38 cellular contexts compared by ENCODE assay signal in the genomic region with DNA sequence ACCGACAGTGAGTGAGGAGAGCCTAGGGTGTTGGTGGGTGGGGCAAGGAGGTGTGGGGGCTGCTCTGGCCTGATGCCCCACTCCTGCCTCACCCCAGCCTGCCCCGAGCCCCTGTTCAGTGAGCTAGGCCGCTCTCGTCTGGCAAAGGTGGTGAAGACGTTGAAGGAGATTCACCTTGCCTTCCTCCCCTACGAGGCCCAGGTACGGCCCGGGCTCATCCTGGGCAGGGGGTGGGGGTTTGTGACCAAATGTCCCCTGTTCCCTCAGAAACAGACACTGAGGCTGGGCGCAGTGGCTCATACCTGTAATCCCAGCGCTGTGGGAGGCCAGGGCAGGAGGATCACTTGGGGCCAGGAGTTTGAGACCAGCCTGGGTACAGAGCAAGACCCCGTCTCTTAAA. TPM values are rescaled to one million over a fixed set of nuclear protein-coding genes. Genes with fewer than 3 reads are reported as not detected.
"Had no signal": no experiment of that assay in that cellular context is flagged by ENCODE, and none has a peak within 500 bp of the region (broad histone marks: within the 10 kb centered on the region; RNA-seq: fewer than 3 reads in every experiment).

No MANE protein-coding gene starts in this region.

- H3K9me3 ChIP-seq: MG63 had no signal

- H3K4me2 ChIP-seq: KMS-11 had no signal

- H3K4me3 ChIP-seq: MG63 had no signal

- H3K27ac ChIP-seq: KMS-11 had no signal

- H3K9ac ChIP-seq: KMS-11 had no signal

- DNase-seq: Karpas-422, KG1, MG63, MM.1S, MV-4-11, NCI-H1048, NCI-H1092, NCI-H1092 treated with DMSO at 0.1 percent for 48 hours, NCI-H1105, NCI-H1105 treated with DMSO at 0.1 percent for 48 hours, NCI-H1417, NCI-H1417 treated with DMSO at 0.1 percent for 48 hours, NCI-H1436, NCI-H1436 treated with DMSO at 0.1 percent for 48 hours, NCI-H146, NCI-H1694, NCI-H1694 treated with DMSO at 0.1 percent for 48 hours, NCI-H187, NCI-H187 treated with DMSO at 0.1 percent for 48 hours, NCI-H1930, NCI-H2029, NCI-H2029 treated with DMSO at 0.1 percent for 48 hours, NCI-H2081, NCI-H2081 treated with DMSO at 0.1 percent for 48 hours, NCI-H2107, NCI-H2171, NCI-H2171 treated with DMSO at 0.1 percent for 48 hours, NCI-H2227 treated with DMSO at 0.1 percent for 48 hours, NCI-H226, NCI-H345, NCI-H446, NCI-H446 treated with DMSO at 0.1 percent for 48 hours, NCI-H510A had no signal

- H3K36me3 ChIP-seq: MG63 had no signal

RNA-seq across cellular contexts. Expression of gene PCP2, which starts 7.3 kb away (rescaled TPM):
- total RNA-seq: LHCN-M2, M059J, MCF 10A, NCI-H460 had no signal

RNA-seq across cellular contexts. Expression of gene RETN, which starts 28.0 kb away (rescaled TPM):
- total RNA-seq: LHCN-M2, M059J, MCF 10A, NCI-H460 had no signal
